Comparison of ENCODE assay signal across 7 cellular contexts in genomic region chr16:21567496-21567895, GRCh38. TPM values are rescaled to one million over a fixed set of nuclear protein-coding genes. Genes with fewer than 3 reads are reported as not detected.
DNase-seq lines count a peak whose midpoint lies in the region; ATAC-seq, FAIRE-seq and TF ChIP-seq lines count a peak whose summit lies in the region.
"Not testable (repeated sequence)": the region's sequence is repeated elsewhere in the genome, so short reads cannot be mapped to it uniquely, and the experiment has no call there.

No MANE protein-coding gene starts in this region.

- H3K9ac ChIP-seq in K562 (ENCODE audit: insufficient read depth in 1 of 2, low read depth in 2 of 2, low read length in 2 of 2); kidney (ENCODE audit: low read length in 2 of 2); neuronal stem cell (ENCODE audit: low read depth, low read length, poor library complexity): not testable (repeated sequence)

- not testable (repeated sequence) for H3K36me3 Mint-ChIP-seq in type B pancreatic cell

- not testable (repeated sequence) for H3K23ac ChIP-seq in neuronal stem cell (ENCODE audit: low read depth, low read length, poor library complexity)

- H3K27ac Mint-ChIP-seq in type B pancreatic cell = not testable (repeated sequence)

- 0% methylated on average over 4 of the region's 4 CpGs for WGBS in K562 (ENCODE audit: insufficient coverage, low coverage, missing lambda C conversion rate)
- no CpG with 5 or more reads among the region's 4 CpGs for WGBS in neuronal stem cell (ENCODE audit: extremely low coverage in 2 of 2, insufficient read length in 2 of 2, insufficient replicate concordance in 1 of 2), 2 donors
- 90 to 94% (median 94%) methylated on average over 4 of the region's 4 CpGs for WGBS in spleen, 5 donors

- not testable (repeated sequence) for BruUV-seq in K562 (replicated peaks; lab: Mats Ljungman, UMichigan)

- not testable (repeated sequence) for TF ChIP-seq POLR2A in K562 (conservative IDR thresholded peaks at IDR 0.05); spleen (IDR thresholded peaks at IDR 0.05)

- not testable (repeated sequence) for TF ChIP-seq EP300 in K562 (IDR thresholded peaks at IDR 0.05; ENCODE audit: low read length)

- H2BK15ac ChIP-seq in neuronal stem cell (ENCODE audit: low read length) = not testable (repeated sequence)

- peak; percentile 32; the same call in 1 of the 3 replicates for ATAC-seq in K562

- peak overlapping the region; percentile 19 for H2BK5ac ChIP-seq in neuronal stem cell (ENCODE audit: low read length)

- peak; percentile 31 for DNase-seq in NCI-H82 (lab: John Stamatoyannopoulos, UW)
- peak; percentile 56 for DNase-seq in activated CD8-positive, alpha-beta memory T cell treated with anti-CD3 and anti-CD28 coated beads for 24 hours
- not testable (repeated sequence) for DNase-seq in K562 (ENCODE audit: extremely low read depth in 1 of 4, low spot score in 3 of 4); neuronal stem cell (ENCODE audit: low spot score)
- DNase-seq in kidney = peak; percentile 13
- peak; percentile 47 for DNase-seq in spleen
- DNase-seq in type B pancreatic cell (ENCODE audit: extremely low spot score, unreplicated experiment) = peak; percentile 67

- not testable (repeated sequence) for TF ChIP-seq CTCF in K562 (IDR thresholded peaks at IDR 0.05 in 2 of 3, conservative IDR thresholded peaks at IDR 0.05 in 1 of 3; ENCODE audit: insufficient read depth in 2 of 3, low read depth in 1 of 3, low read length in 3 of 3); kidney (IDR thresholded peaks at IDR 0.05; ENCODE audit: borderline replicate concordance, extremely low read depth, insufficient read depth); spleen (IDR thresholded peaks at IDR 0.05 in 8 of 11, conservative IDR thresholded peaks at IDR 0.05 in 3 of 11); type B pancreatic cell (conservative IDR thresholded peaks at IDR 0.05)

- not testable (repeated sequence) for H4K8ac ChIP-seq in neuronal stem cell (ENCODE audit: low read depth, low read length)

- H3K27ac ChIP-seq in K562 (ENCODE audit: extremely low read depth, low read depth, low read length); kidney (ENCODE audit: low read depth in 2 of 2, low read length in 2 of 2); neuronal stem cell (replicated peaks; ENCODE audit: low read length); spleen: not testable (repeated sequence)

- not testable (repeated sequence) for H3K4ac ChIP-seq in neuronal stem cell (ENCODE audit: low read length)

- H2AK5ac ChIP-seq in neuronal stem cell (ENCODE audit: low read depth, low read length) = not testable (repeated sequence)

- not testable (repeated sequence) for H3K9me1 ChIP-seq in K562 (ENCODE audit: control insufficient read depth, insufficient read depth, low read length)

- H2AFZ ChIP-seq in K562 (ENCODE audit: low read depth, low read length); neuronal stem cell (ENCODE audit: low read length): not testable (repeated sequence)

- H3K4me1 Mint-ChIP-seq in type B pancreatic cell (ENCODE audit: unreplicated experiment) = not testable (repeated sequence)

- H3K4me2 ChIP-seq in K562 (ENCODE audit: insufficient read depth, low read length); neuronal stem cell (ENCODE audit: insufficient read depth, low read length, poor library complexity, severe bottlenecking): not testable (repeated sequence)

- not testable (repeated sequence) for H3K79me1 ChIP-seq in neuronal stem cell (ENCODE audit: low read depth, low read length)

- not testable (repeated sequence) for H3K27me3 Mint-ChIP-seq in type B pancreatic cell

- not testable (repeated sequence) for H3K36me3 ChIP-seq in K562 (ENCODE audit: control insufficient read depth, insufficient read depth, low read length); kidney (ENCODE audit: control insufficient read depth in 1 of 2, insufficient read depth in 2 of 2, low read length in 2 of 2); neuronal stem cell (replicated peaks in 1 of 2; ENCODE audit: control insufficient read depth in 2 of 2, insufficient read depth in 2 of 2, low read length in 2 of 2); spleen

- CTCF ChIA-PET in K562 (lab: Yijun Ruan, JAX; ENCODE audit: low intra/inter-chr PET ratio) = interaction anchor here (0.6 kb wide), 1 partner anchor 17 kb away, joined by 4 read pairs; no protein-coding TSS in a partner anchor

- H4K20me1 ChIP-seq in K562 (replicated peaks; ENCODE audit: control insufficient read depth, insufficient read depth, low read length) = not testable (repeated sequence)

- H3K9me3 ChIP-seq in K562 (replicated peaks; ENCODE audit: control insufficient read depth, insufficient read depth, low read depth, low read length); kidney (ENCODE audit: control insufficient read depth in 1 of 2, low read length in 2 of 2); neuronal stem cell (replicated peaks in 1 of 2; ENCODE audit: control insufficient read depth in 2 of 2, insufficient read depth in 1 of 2, low read depth in 1 of 2, low read length in 2 of 2); spleen: not testable (repeated sequence)

- not testable (repeated sequence) for TF ChIP-seq RAD21 in K562 (CRISPR knock-in tag; conservative IDR thresholded peaks at IDR 0.05 in 1 of 2, IDR thresholded peaks at IDR 0.05 in 1 of 2)

- POLR2A ChIA-PET in K562 (lab: Yijun Ruan, JAX) = interaction anchor here (0.6 to 1.5 kb wide), 3 partner anchors 10 to 70 kb away, joined by 3 to 4 read pairs (median 4); no protein-coding TSS in a partner anchor

- in situ Hi-C loops in K562 (cut with MboI) = loop anchor here (25.0 kb wide), 1 partner anchor 255 kb away; no protein-coding TSS in a partner anchor

- not testable (repeated sequence) for H3K9me3 Mint-ChIP-seq in type B pancreatic cell

- not testable (repeated sequence) for H4K91ac ChIP-seq in neuronal stem cell (ENCODE audit: low read depth, low read length, poor library complexity)

- H2BK12ac ChIP-seq in neuronal stem cell (ENCODE audit: low read length) = not testable (repeated sequence)

- H3K14ac ChIP-seq in neuronal stem cell (ENCODE audit: low read length) = not testable (repeated sequence)

- H3K4me3 ChIP-seq in K562; kidney (ENCODE audit: low read length in 2 of 2); neuronal stem cell (ENCODE audit: low read length in 2 of 2); spleen: not testable (repeated sequence)

- intact Hi-C loops in K562 (cut with micrococcal nuclease); kidney (cut with DNase I); spleen (cut with DNase I; ENCODE audit: low total_unique reads): not testable (repeated sequence)

- H3K79me2 ChIP-seq in K562 (ENCODE audit: control insufficient read depth, insufficient read depth, low read length) = not testable (repeated sequence)

- H3K27me3 ChIP-seq in K562 (ENCODE audit: control insufficient read depth in 2 of 2, insufficient read depth in 2 of 2, low read length in 2 of 2) (peaks cover 9 to 16% of the 10 kb centered on the region in 2 experiments; a peak in 4 of 5 replicates), neuronal stem cell (ENCODE audit: control insufficient read depth in 3 of 3, insufficient read depth in 3 of 3, low read depth in 1 of 3, low read length in 3 of 3) (peaks cover 0 to 37% (median 0%) of the 10 kb centered on the region in 3 experiments), spleen (replicated peaks in 1 of 7) (peaks cover 0 to 11% (median 0%) of the 10 kb centered on the region in 7 donors)

- H3K4me3 Mint-ChIP-seq in type B pancreatic cell = not testable (repeated sequence)

- not testable (repeated sequence) for FAIRE-seq in K562 (lab: Jason Lieb, UNC); kidney (lab: Jason Lieb, UNC)

- not testable (repeated sequence) for H3K4me1 ChIP-seq in K562 (replicated peaks in 1 of 2; ENCODE audit: control insufficient read depth in 2 of 2, insufficient read depth in 2 of 2, low read length in 2 of 2); neuronal stem cell (ENCODE audit: control insufficient read depth in 2 of 2, insufficient read depth in 1 of 2, low read depth in 1 of 2, low read length in 2 of 2); spleen
- peaks cover 4 to 10% of the 10 kb centered on the region in 2 donors for H3K4me1 ChIP-seq in kidney (ENCODE audit: control insufficient read depth in 1 of 2, insufficient read depth in 1 of 2, low read depth in 1 of 2, low read length in 2 of 2)

- H3K18ac ChIP-seq in neuronal stem cell (ENCODE audit: low read length) = peak overlapping the region; percentile 16

- H2BK120ac ChIP-seq in neuronal stem cell (ENCODE audit: low read depth, low read length) = not testable (repeated sequence)

RNA-seq across cellular contexts. Expression of gene METTL9, which starts 31.9 kb away (rescaled TPM):
- 42.0 and 73.0 TPM in 2 replicates for total RNA-seq in K562 (2011; cell fraction: chromatin; rRNA removed; ENCODE audit: low replicate concordance)
- 27.7 and 29.2 TPM in 2 replicates for total RNA-seq in K562 (2011; cell fraction: nucleolus; rRNA removed)
- 44.9 and 62.3 TPM in 2 replicates for total RNA-seq in K562 (2011; cell fraction: nucleoplasm; rRNA removed)
- total RNA-seq in K562 (2014; rRNA removed) = 69.1 and 74.8 TPM in 2 replicates
- total RNA-seq in K562 (2014; rRNA removed; fragmentation: Illumina TruSeq; extraction: Trizol) = 81.2 and 105 TPM in 2 replicates
- total RNA-seq in K562 (2015; rRNA removed; fragmentation: Illumina TruSeq; extraction: Trizol) = 80.9 and 82.2 TPM in 2 replicates
- total RNA-seq in K562 (2021) = 65.8 and 66.1 TPM in 2 replicates
- 85.0 and 107 TPM in 2 replicates for polyA plus RNA-seq in K562 (2011; rRNA removed)
- 27.8 and 39.5 TPM in 2 replicates for polyA plus RNA-seq in K562 (2011; cell fraction: cytosol; rRNA removed)
- polyA plus RNA-seq in K562 (2011; cell fraction: nucleus; rRNA removed) = 9.7 and 27.7 TPM in 2 replicates
- polyA plus RNA-seq in K562 (2012) = 58.8 and 97.2 TPM in 2 replicates
- 67.6 and 79.1 TPM in 2 replicates for polyA plus RNA-seq in K562 (2014; fragmentation: Illumina TruSeq; extraction: Trizol)
- polyA plus RNA-seq in K562 (2014; fragmentation: Nextera tagmentation; extraction: Ambion mirVana) = 10 to 100 TPM; 12.2 to 16.3 TPM
- 70.8 and 86.0 TPM in 2 replicates for polyA plus RNA-seq in K562 (2014; rRNA removed)
- polyA minus RNA-seq in K562 (2011; rRNA and poly(A)+ RNA removed) = 39.8 and 63.4 TPM in 2 replicates
- 24.4 and 27.4 TPM in 2 replicates for polyA minus RNA-seq in K562 (2011; cell fraction: cytosol; rRNA and poly(A)+ RNA removed)
- 16.8 and 24.0 TPM in 2 replicates for polyA minus RNA-seq in K562 (2011; cell fraction: nucleus; rRNA and poly(A)+ RNA removed)
- total RNA-seq in kidney = 129 TPM
- 193 TPM for polyA plus RNA-seq in kidney (ENCODE audit: insufficient read depth, low read depth, low replicate concordance)
- 168 TPM for polyA plus RNA-seq in neuronal stem cell (2013, experiment 1 of 2)
- 167 TPM for polyA plus RNA-seq in neuronal stem cell (2013, experiment 2 of 2)
- total RNA-seq in spleen = 100 to 1,000 TPM in 5 of 7 donors, 10 to 100 TPM in 2; 88.5 to 247 (median 121) TPM
- 10 to 100 TPM; 28.5 to 50.6 (median 45.2) TPM for polyA plus RNA-seq in spleen
- 87.1 and 132 TPM in 2 replicates for total RNA-seq in type B pancreatic cell (ENCODE audit: low replicate concordance)
